In the genomic region with DNA sequence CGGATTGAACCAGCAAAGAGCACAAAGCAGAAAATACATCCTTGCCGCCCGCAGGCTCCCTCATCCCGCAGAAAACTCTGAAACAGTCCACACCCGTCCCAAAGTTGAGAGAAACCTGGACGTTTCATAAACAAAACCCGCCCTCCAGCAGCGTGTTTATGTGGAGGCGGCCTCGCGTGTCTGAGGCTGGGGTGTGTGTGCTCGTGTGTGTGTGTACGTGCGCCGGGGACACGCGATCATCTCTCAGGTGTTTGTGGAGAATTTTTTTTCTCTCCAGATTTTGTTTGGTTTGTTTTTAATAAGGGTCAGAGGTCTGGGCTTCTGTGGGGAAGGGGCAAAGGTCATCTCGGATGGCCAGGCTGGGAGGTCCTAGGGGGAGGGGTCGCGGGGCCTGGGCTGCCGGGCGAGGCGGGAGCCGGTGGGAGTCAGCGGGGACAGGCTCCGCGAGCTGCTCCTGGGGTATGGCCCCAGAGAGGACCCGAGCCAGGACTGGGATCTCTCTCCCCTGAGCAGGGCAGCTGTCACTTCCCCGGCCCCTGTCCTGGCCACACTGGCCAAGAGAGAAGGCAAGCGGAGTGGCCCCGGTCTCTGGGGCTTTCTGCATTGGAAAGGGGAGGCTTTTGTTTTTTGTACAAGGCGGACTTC, we compare ENCODE assay signal across 8 cellular contexts.
DNase-seq lines count a peak whose midpoint lies in the region; ATAC-seq and TF ChIP-seq lines count a peak whose summit lies in the region.

No MANE protein-coding gene starts in this region.

- no peak for TF ChIP-seq POLR2A in ovary (IDR thresholded peaks at IDR 0.05)

- no peak for TF ChIP-seq CTCF in BE2C (IDR thresholded peaks at IDR 0.05; ENCODE audit: low read depth, low read length)
- TF ChIP-seq CTCF in fibroblast of villous mesenchyme (IDR thresholded peaks at IDR 0.05; ENCODE audit: insufficient read depth, low read depth, low read length): no peak
- TF ChIP-seq CTCF in ovary (IDR thresholded peaks at IDR 0.05): no peak

- H3K36me3 ChIP-seq in BE2C: no peaks in the 10 kb centered on the region
- H3K36me3 ChIP-seq in ovary: no peaks in the 10 kb centered on the region

- ATAC-seq in HG02973 (IDR thresholded peaks at IDR 0.05; ENCODE audit: unreplicated experiment): no peak

- WGBS in ovary, 3 donors: 27 to 36% (median 32%) methylated on average over 30 to 32 of the region's 32 CpGs

- DNase-seq in BE2C (peak; percentile 51), Kasumi-1 (lab: John Stamatoyannopoulos, UW) (peak; percentile 9 to 21), fibroblast of villous mesenchyme (ENCODE audit: low read depth) (peak; percentile 77), ovary (peak; percentile 67 to 76 (median 71)), mucosa of gallbladder (ENCODE audit: low spot score) (no peak), middle frontal gyrus (ENCODE audit: extremely low spot score, low spot score) (no peak)
- DNase-seq in activated effector memory CD4-positive, alpha-beta T cell treated with Interleukin-2 at 50 U/mL for 16 hours: peak; percentile 31

- H3K4me3 ChIP-seq in BE2C (ENCODE audit: low read depth, low read length): peak overlapping the region; percentile 49
- H3K4me3 ChIP-seq in fibroblast of villous mesenchyme (ENCODE audit: low read depth, low read length): peak overlapping the region; percentile 38
- H3K4me3 ChIP-seq in ovary: peak overlapping the region; percentile 54

- peak overlapping the region; percentile 97 for H3K27ac ChIP-seq in ovary

- TF ChIP-seq EP300 in ovary (IDR thresholded peaks at IDR 0.05): no peak

- H3K4me1 ChIP-seq in BE2C: peaks cover 49% of the 10 kb centered on the region
- peaks cover 15% of the 10 kb centered on the region for H3K4me1 ChIP-seq in ovary (ENCODE audit: insufficient read depth)

- intact Hi-C loops in ovary (cut with DNase I): loop anchor here (5.0 to 10.0 kb wide), 5 partner anchors 38 to 198 kb away; no protein-coding TSS in a partner anchor

- H3K9me3 ChIP-seq in BE2C (no peaks in the 10 kb centered on the region), ovary (no peaks in the 10 kb centered on the region)

- no peaks in the 10 kb centered on the region for H3K27me3 ChIP-seq in BE2C
- no peaks in the 10 kb centered on the region for H3K27me3 ChIP-seq in ovary

Comparison
In these comparisons a context has a peak if more than half of its experiments do, and no peak if none do; other contexts are left out.
1. DNase-seq: peak in BE2C (single experiment), Kasumi-1 (2 of 2), activated effector memory CD4-positive, alpha-beta T cell treated with Interleukin-2 at 50 U/mL for 16 hours (single experiment), fibroblast of villous mesenchyme (single experiment) and ovary (5 of 5); none in mucosa of gallbladder (single experiment) and middle frontal gyrus (single experiment).
2. Peak in every context shown above with its lines, with median percentiles within 50 percentile points of each other: H3K4me3 ChIP-seq.